In the genomic region with DNA sequence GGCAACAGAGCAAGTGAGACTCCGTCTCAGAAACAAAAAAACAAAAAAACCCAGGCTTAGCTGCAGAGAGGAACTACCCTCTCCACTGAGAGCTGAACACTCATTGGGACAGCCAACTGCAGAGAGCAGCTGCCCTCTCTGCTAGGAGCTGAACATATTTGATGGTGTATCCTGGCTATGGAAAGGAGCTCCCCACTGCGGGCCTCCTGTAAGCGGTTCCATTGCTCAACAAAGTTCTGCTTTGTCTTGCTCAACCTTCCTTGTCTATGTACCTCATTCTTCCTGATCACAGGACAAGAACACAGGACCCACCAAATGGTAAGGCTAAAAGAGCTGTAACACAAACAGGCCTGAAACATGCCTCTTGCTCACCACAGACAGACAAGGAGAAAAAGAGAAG, we compare ENCODE assay signal across 8 cellular contexts.
"Had no signal": no experiment of that assay in that cellular context is flagged by ENCODE, and none has a peak within 500 bp of the region (broad histone marks: within the 10 kb centered on the region; RNA-seq: fewer than 3 reads in every experiment).

No MANE protein-coding gene starts in this region.

- H3K4me1 Mint-ChIP-seq: IgD-negative memory B cell had no signal

- H3K27ac Mint-ChIP-seq: HFFc6, IgD-negative memory B cell had no signal

- H3K4me3 Mint-ChIP-seq: HFFc6, IgD-negative memory B cell had no signal

- ATAC-seq: HCT116 had no signal

- H3K27me3 Mint-ChIP-seq: IgD-negative memory B cell had no signal

- H3K4me3 ChIP-seq: GM23248, HAP-1 had no signal

- H3K36me3 Mint-ChIP-seq: IgD-negative memory B cell had no signal

- DNase-seq: GM23248, GOT3, H7, HFFc6, KBM-7 had no signal

- H3K27ac ChIP-seq: GM23248 had no signal
